ENCODE assay signal across 34 cellular contexts in the genomic region with DNA sequence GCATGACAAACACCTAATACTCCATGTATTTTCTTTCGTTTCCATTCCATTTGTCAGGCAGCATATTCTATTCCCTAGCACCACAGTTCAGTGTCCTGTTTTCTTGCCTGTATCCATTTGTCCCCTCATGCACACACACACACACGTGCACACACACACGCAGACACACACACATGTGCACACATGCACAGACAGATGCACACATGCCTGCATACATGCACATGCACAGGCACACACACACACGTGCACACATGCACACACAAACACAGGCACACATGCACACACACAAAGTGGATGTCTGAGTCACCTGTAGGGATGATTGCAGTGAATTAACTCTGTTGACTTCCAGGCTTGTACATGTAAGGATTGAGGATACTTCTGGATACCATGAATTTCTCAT.
"Had no signal": no experiment of that assay in that cellular context is flagged by ENCODE, and none has a peak within 500 bp of the region (broad histone marks: within the 10 kb centered on the region; RNA-seq: fewer than 3 reads in every experiment).

No MANE protein-coding gene starts in this region.

- H3K4me3 ChIP-seq: adrenal gland, body of pancreas, cardiac muscle cell, colonic mucosa, gastrocnemius medialis, heart left ventricle had no signal

- H3K4me1 Mint-ChIP-seq: activated CD4-positive, alpha-beta T cell treated with anti-CD3 and anti-CD28 coated beads for 36 hours; activated CD4-positive, alpha-beta T cell treated with anti-CD3 and anti-CD28 coated beads, Interleukin-2, amount 10 ng/mL, durations not matched to agents 24 days and 14 days; activated CD8-positive, alpha-beta memory T cell treated with anti-CD3 and anti-CD28 coated beads, Interleukin-2, amount 10 ng/mL, durations not matched to agents 7 days and 5 days; activated naive CD4-positive, alpha-beta T cell treated with anti-CD3 and anti-CD28 coated beads, Interleukin-2, amount 50 U/mL, for 24 hours; activated naive CD8-positive, alpha-beta T cell treated with anti-CD3 and anti-CD28 coated beads for 36 hours; activated naive CD8-positive, alpha-beta T cell treated with anti-CD3 and anti-CD28 coated beads, Interleukin-2, amount 50 U/mL, for 24 hours; T-helper 17 cell had no signal

- H3K36me3 ChIP-seq: adrenal gland, cardiac muscle cell, colonic mucosa, gastrocnemius medialis, heart left ventricle had no signal

- ATAC-seq: activated CD4-positive, alpha-beta T cell treated with anti-CD3 and anti-CD28 coated beads for 36 hours; activated CD8-positive, alpha-beta memory T cell treated with anti-CD3 and anti-CD28 coated beads, Interleukin-2, amount 10 ng/mL, durations not matched to agents 7 days and 5 days; activated CD8-positive, alpha-beta T cell treated with anti-CD3 and anti-CD28 coated beads, Interleukin-2, amount 10 ng/mL, durations not matched to agents 7 days and 5 days; activated naive CD8-positive, alpha-beta T cell treated with anti-CD3 and anti-CD28 coated beads, Interleukin-2, amount 50 U/mL, for 24 hours; body of pancreas; esophagus mucosa; foreskin keratinocyte; gastrocnemius medialis; heart left ventricle; T-helper 17 cell had no signal

- H3K9me3 ChIP-seq: adrenal gland, body of pancreas, colonic mucosa, gastrocnemius medialis, heart left ventricle had no signal

- H3K4me1 ChIP-seq: adrenal gland, body of pancreas, colonic mucosa, foreskin keratinocyte, gastrocnemius medialis, heart left ventricle had no signal

- H3K9me3 Mint-ChIP-seq: activated naive CD4-positive, alpha-beta T cell treated with anti-CD3 and anti-CD28 coated beads for 36 hours; activated T-helper 2 cell treated with anti-CD3 and anti-CD28 coated beads, Interferon-gamma antibody, Interleukin-2, Interleukin-4, amounts not matched to agents 10 μg/mL and 5 μg/mL and 100 μg/mL, durations not matched to agents 14 hours and 24 hours and 36 hours had no signal

- DNase-seq: activated CD4-positive, alpha-beta memory T cell treated with anti-CD3 and anti-CD28 coated beads for 36 hours; activated CD4-positive, alpha-beta T cell treated with anti-CD3 and anti-CD28 coated beads for 36 hours; activated CD4-positive, CD25-positive, alpha-beta regulatory T cell; activated CD4-positive, CD25-positive, alpha-beta regulatory T cell treated with anti-CD3 and anti-CD28 coated beads, Interleukin-2, amount 50 U/mL, for 72 hours; activated CD8-positive, alpha-beta memory T cell treated with anti-CD3 and anti-CD28 coated beads, Interleukin-2, amount 10 ng/mL, durations not matched to agents 7 days and 5 days; activated CD8-positive, alpha-beta memory T cell treated with anti-CD3 and anti-CD28 coated beads, Interleukin-2, amount 50 U/mL, for 4 hours; activated CD8-positive, alpha-beta T cell treated with anti-CD3 and anti-CD28 coated beads, Interleukin-2, amount 10 ng/mL, durations not matched to agents 7 days and 5 days; activated effector memory CD4-positive, alpha-beta T cell treated with anti-CD3 and anti-CD28 coated beads, Interleukin-2, amount 50 U/mL, for 16 hours; activated naive CD4-positive, alpha-beta T cell treated with anti-CD3 and anti-CD28 coated beads for 36 hours; activated naive CD8-positive, alpha-beta T cell treated with anti-CD3 and anti-CD28 coated beads for 36 hours; activated naive CD8-positive, alpha-beta T cell treated with anti-CD3 and anti-CD28 coated beads, Interleukin-2, amount 50 U/mL, for 24 hours; activated T-cell treated with anti-CD3 and anti-CD28 coated beads, Interleukin-2, amount 50 U/mL, for 1 hour; activated T-cell treated with anti-CD3 and anti-CD28 coated beads, Interleukin-2, amount 50 U/mL, for 48 hours; adrenal gland; amygdala; aorta; body of pancreas; central memory CD4-positive, alpha-beta T cell; cerebellar nuclear complex; colonic mucosa; effector CD8-positive, alpha-beta T cell; foreskin keratinocyte; gastrocnemius medialis; glutamatergic neuron; heart left ventricle; T-helper 1 cell; T-helper 17 cell had no signal

- H3K27ac Mint-ChIP-seq: activated CD4-positive, alpha-beta memory T cell treated with anti-CD3 and anti-CD28 coated beads for 36 hours; activated CD4-positive, alpha-beta T cell treated with anti-CD3 and anti-CD28 coated beads for 36 hours; activated CD4-positive, alpha-beta T cell treated with anti-CD3 and anti-CD28 coated beads, Interleukin-2, amount 10 ng/mL, durations not matched to agents 24 days and 14 days; activated CD8-positive, alpha-beta memory T cell treated with anti-CD3 and anti-CD28 coated beads, Interleukin-2, amount 10 ng/mL, durations not matched to agents 7 days and 5 days; activated CD8-positive, alpha-beta T cell treated with anti-CD3 and anti-CD28 coated beads, Interleukin-2, amount 10 ng/mL, durations not matched to agents 7 days and 5 days; activated naive CD4-positive, alpha-beta T cell treated with anti-CD3 and anti-CD28 coated beads for 36 hours; activated naive CD4-positive, alpha-beta T cell treated with anti-CD3 and anti-CD28 coated beads, Interleukin-2, amount 50 U/mL, for 24 hours; activated naive CD8-positive, alpha-beta T cell treated with anti-CD3 and anti-CD28 coated beads for 36 hours; activated naive CD8-positive, alpha-beta T cell treated with anti-CD3 and anti-CD28 coated beads, Interleukin-2, amount 50 U/mL, for 24 hours; activated T-helper 1 cell treated with anti-CD3 and anti-CD28 coated beads, Interleukin-12 subunit alpha, Interleukin-12 subunit beta, Interleukin-2, Interleukin-4 antibody, amounts not matched to agents 30 ng/mL and 10 ng/mL and 1 ng/mL, durations not matched to agents 14 hours and 24 hours and 36 hours; activated T-helper 2 cell treated with anti-CD3 and anti-CD28 coated beads, Interferon-gamma antibody, Interleukin-2, Interleukin-4, amounts not matched to agents 10 μg/mL and 5 μg/mL and 100 μg/mL, durations not matched to agents 14 hours and 24 hours and 36 hours; T-helper 17 cell had no signal

- H3K27me3 ChIP-seq: adrenal gland, body of pancreas, colonic mucosa, foreskin keratinocyte, gastrocnemius medialis had no signal

- FAIRE-seq: endometrium had no signal

- H3K4me3 Mint-ChIP-seq: activated CD4-positive, alpha-beta memory T cell treated with anti-CD3 and anti-CD28 coated beads for 36 hours; activated CD4-positive, alpha-beta T cell treated with anti-CD3 and anti-CD28 coated beads for 36 hours; activated CD4-positive, alpha-beta T cell treated with anti-CD3 and anti-CD28 coated beads, Interleukin-2, amount 10 ng/mL, durations not matched to agents 24 days and 14 days; activated CD8-positive, alpha-beta memory T cell treated with anti-CD3 and anti-CD28 coated beads, Interleukin-2, amount 10 ng/mL, durations not matched to agents 7 days and 5 days; activated CD8-positive, alpha-beta T cell treated with anti-CD3 and anti-CD28 coated beads, Interleukin-2, amount 10 ng/mL, durations not matched to agents 7 days and 5 days; activated naive CD4-positive, alpha-beta T cell treated with anti-CD3 and anti-CD28 coated beads for 36 hours; activated naive CD4-positive, alpha-beta T cell treated with anti-CD3 and anti-CD28 coated beads, Interleukin-2, amount 50 U/mL, for 24 hours; activated naive CD8-positive, alpha-beta T cell treated with anti-CD3 and anti-CD28 coated beads for 36 hours; activated naive CD8-positive, alpha-beta T cell treated with anti-CD3 and anti-CD28 coated beads, Interleukin-2, amount 50 U/mL, for 24 hours; activated T-helper 1 cell treated with anti-CD3 and anti-CD28 coated beads, Interleukin-12 subunit alpha, Interleukin-12 subunit beta, Interleukin-2, Interleukin-4 antibody, amounts not matched to agents 30 ng/mL and 10 ng/mL and 1 ng/mL, durations not matched to agents 14 hours and 24 hours and 36 hours; T-helper 17 cell had no signal

- H3K27ac ChIP-seq: adrenal gland, body of pancreas, cardiac muscle cell, colonic mucosa, foreskin keratinocyte, gastrocnemius medialis, heart left ventricle had no signal

- H3K36me3 Mint-ChIP-seq: activated CD4-positive, alpha-beta memory T cell treated with anti-CD3 and anti-CD28 coated beads for 36 hours; activated CD8-positive, alpha-beta memory T cell treated with anti-CD3 and anti-CD28 coated beads, Interleukin-2, amount 10 ng/mL, durations not matched to agents 7 days and 5 days; activated naive CD4-positive, alpha-beta T cell treated with anti-CD3 and anti-CD28 coated beads, Interleukin-2, amount 50 U/mL, for 24 hours; activated naive CD8-positive, alpha-beta T cell treated with anti-CD3 and anti-CD28 coated beads for 36 hours had no signal
